In genomic region chr7:2666130-2666529, GRCh38 we compare ENCODE assay signal across 35 cellular contexts. TPM values are rescaled to one million over a fixed set of nuclear protein-coding genes. Genes with fewer than 3 reads are reported as not detected.
"Had no signal": no experiment of that assay in that cellular context is flagged by ENCODE, and none has a peak within 500 bp of the region (broad histone marks: within the 10 kb centered on the region; RNA-seq: fewer than 3 reads in every experiment).

No MANE protein-coding gene starts in this region.

- ATAC-seq: activated CD8-positive, alpha-beta memory T cell treated with anti-CD3 and anti-CD28 coated beads, Interleukin-2, amount 10 ng/mL, durations not matched to agents 7 days and 5 days; PC-3 had no signal

- H3K4me2 ChIP-seq: SK-N-SH had no signal

- H3K9ac ChIP-seq: SK-N-SH had no signal

- H3K27me3 ChIP-seq: brain microvascular endothelial cell, Peyer's patch, SJSA1 had no signal

- H3K9me3 ChIP-seq: Peyer's patch, SJSA1, SK-N-SH had no signal

- H3K4me3 ChIP-seq: Peyer's patch, SJSA1 had no signal

- H3K27ac ChIP-seq: brain microvascular endothelial cell, Peyer's patch, SJSA1, WERI-Rb-1 had no signal

- DNase-seq: activated CD4-positive, alpha-beta memory T cell treated with anti-CD3 and anti-CD28 coated beads, Interleukin-2, amount 10 ng/mL, durations not matched to agents 7 days and 5 days; activated CD4-positive, alpha-beta T cell treated with anti-CD3 and anti-CD28 coated beads for 1 hour; activated CD4-positive, alpha-beta T cell treated with anti-CD3 and anti-CD28 coated beads for 48 hours; activated CD4-positive, CD25-positive, alpha-beta regulatory T cell; activated CD8-positive, alpha-beta memory T cell treated with anti-CD3 and anti-CD28 coated beads for 24 hours; activated CD8-positive, alpha-beta memory T cell treated with anti-CD3 and anti-CD28 coated beads, Interleukin-2, amount 10 ng/mL, durations not matched to agents 7 days and 5 days; activated CD8-positive, alpha-beta memory T cell treated with anti-CD3 and anti-CD28 coated beads, Interleukin-2, amount 50 U/mL, for 48 hours; activated effector memory CD4-positive, alpha-beta T cell treated with anti-CD3 and anti-CD28 coated beads, Interleukin-2, amount 50 U/mL, for 16 hours; activated naive CD4-positive, alpha-beta T cell; activated naive CD4-positive, alpha-beta T cell treated with anti-CD3 and anti-CD28 coated beads, Interleukin-2, amount 50 U/mL, for 16 hours; activated naive CD8-positive, alpha-beta T cell treated with anti-CD3 and anti-CD28 coated beads for 36 hours; activated T-cell treated with anti-CD3 and anti-CD28 coated beads, Interleukin-2, amount 50 U/mL, for 48 hours; amniotic stem cell; aorta; brain microvascular endothelial cell; MM.1S; MV-4-11; NCI-H1092; NCI-H1436 treated with DMSO at 0.1 percent for 48 hours; NCI-H1694 treated with DMSO at 0.1 percent for 48 hours; NCI-H2029 treated with DMSO at 0.1 percent for 48 hours; NCI-H2107; NCI-H2171; NCI-H446; NCI-H510A treated with DMSO at 0.1 percent for 48 hours; NCI-H526 treated with DMSO at 0.1 percent for 48 hours; NCI-H774; PC-3; Peyer's patch; RPMI8226; SHP77 treated with DMSO at 0.1 percent for 48 hours; SK-N-SH; WERI-Rb-1 had no signal

RNA-seq across cellular contexts. Expression of gene AMZ1, which starts 21.9 kb away (rescaled TPM):
- total RNA-seq: LHCN-M2, PC-3 had no signal
